ENCODE assay signal across 8 cellular contexts in genomic region chr6:125888989-125889656, GRCh38.
A peak's percentile ranks its signal among the peaks of the same experiment; 100 is the strongest.
DNase-seq lines count a peak whose midpoint lies in the region; ATAC-seq and TF ChIP-seq lines count a peak whose summit lies in the region.

No MANE protein-coding gene starts in this region.

- DNase-seq in DND-41 (no peak), amniotic stem cell (lab: John Stamatoyannopoulos, UW) (peak; percentile 9), lower lobe of right lung (no peak), GM19238 (ENCODE audit: insufficient read length, low spot score) (no peak), NCI-H510A treated with DMSO at 0.1 percent for 48 hours (lab: John Stamatoyannopoulos, UW) (no peak)
- peak; percentile 7 for DNase-seq in Jurkat, Clone E6-1 (ENCODE audit: low read depth, low spot score)

- H3K27me3 ChIP-seq in DND-41 (ENCODE audit: insufficient read depth, low read length, poor library complexity) (no peaks in the 10 kb centered on the region), lower lobe of right lung (ENCODE audit: low read depth) (no peaks in the 10 kb centered on the region)

- no peak overlapping the region for H3K9ac ChIP-seq in DND-41 (ENCODE audit: low read depth, low read length)

- H2AFZ ChIP-seq in DND-41 (ENCODE audit: low read depth, low read length) = no peak overlapping the region

- H3K4me1 ChIP-seq in DND-41 (ENCODE audit: insufficient read depth, low read length) (no peaks in the 10 kb centered on the region), lower lobe of right lung (no peaks in the 10 kb centered on the region)

- TF ChIP-seq CTCF in DND-41 (IDR thresholded peaks at IDR 0.05; ENCODE audit: borderline replicate concordance, extremely low read depth, low read length, poor library complexity, severe bottlenecking) = peak; percentile 50
- peak; percentile 49 for TF ChIP-seq CTCF in lower lobe of right lung (IDR thresholded peaks at IDR 0.05)

- H3K4me3 ChIP-seq in DND-41 (ENCODE audit: low read depth in 1 of 2, low read length in 2 of 2) (no peak overlapping the region), lower lobe of right lung (no peak overlapping the region)
- H3K4me3 ChIP-seq in Jurkat, Clone E6-1 (ENCODE audit: low read length) = no peak overlapping the region

- H3K27ac ChIP-seq in DND-41 (ENCODE audit: low read length) = no peak overlapping the region
- no peak overlapping the region for H3K27ac ChIP-seq in lower lobe of right lung

- no peak overlapping the region for H3K4me2 ChIP-seq in DND-41 (ENCODE audit: insufficient read depth, low read length)

- intact Hi-C loops in lower lobe of right lung (cut with DNase I) = no loop called here

- no peaks in the 10 kb centered on the region for H3K79me2 ChIP-seq in DND-41 (ENCODE audit: insufficient read depth, low read length)

- H3K9me3 ChIP-seq in DND-41 (ENCODE audit: insufficient read depth, low read length, severe bottlenecking) (no peaks in the 10 kb centered on the region), lower lobe of right lung (no peaks in the 10 kb centered on the region)

- ATAC-seq in DND-41 (ENCODE audit: insufficient read depth, low read depth) (no peak), lower lobe of right lung (peak; percentile 49 to 84), GM21528 (IDR thresholded peaks at IDR 0.05; ENCODE audit: low FRiP score, unreplicated experiment) (no peak), HG03457 (IDR thresholded peaks at IDR 0.05; ENCODE audit: unreplicated experiment) (no peak)

- H3K36me3 ChIP-seq in DND-41 (ENCODE audit: insufficient read depth, low read length) (peaks cover 51% of the 10 kb centered on the region), lower lobe of right lung (peaks cover 73% of the 10 kb centered on the region)

- H4K20me1 ChIP-seq in DND-41 (ENCODE audit: insufficient read depth, low read length) = no peaks in the 10 kb centered on the region

Comparison
In these comparisons a context has a peak if more than half of its experiments do, and no peak if none do; other contexts are left out.
1. ATAC-seq: peak in lower lobe of right lung (2 of 2); none in DND-41 (single experiment), GM21528 (single experiment) and HG03457 (single experiment).
2. DNase-seq: peak in Jurkat, Clone E6-1 (single experiment) and amniotic stem cell (single experiment); none in DND-41 (single experiment), lower lobe of right lung (single experiment), GM19238 (single experiment) and NCI-H510A treated with DMSO at 0.1 percent for 48 hours (single experiment).